8 cellular contexts compared by ENCODE assay signal in genomic region chr10:110498087-110498981, GRCh38. TPM values are rescaled to one million over a fixed set of nuclear protein-coding genes. Genes with fewer than 3 reads are reported as not detected.
A peak's percentile ranks its signal among the peaks of the same experiment; 100 is the strongest.
DNase-seq lines count a peak whose midpoint lies in the region; ATAC-seq and TF ChIP-seq lines count a peak whose summit lies in the region.

No MANE protein-coding gene starts in this region.

- peaks cover 62% of the 10 kb centered on the region for H3K4me1 Mint-ChIP-seq in nephron

- no peaks in the 10 kb centered on the region for H3K9me3 Mint-ChIP-seq in nephron

- TF ChIP-seq EP300 in esophagus muscularis mucosa (IDR thresholded peaks at IDR 0.05) = no peak

- peaks cover 54% of the 10 kb centered on the region for H3K27me3 Mint-ChIP-seq in nephron (ENCODE audit: low read depth)

- peak overlapping the region in 2 of 3 experiments; percentile 42 to 54 for H3K27ac Mint-ChIP-seq in nephron

- DNase-seq in NCI-H2227 (lab: John Stamatoyannopoulos, UW; ENCODE audit: unreplicated experiment) = peak; percentile 61
- DNase-seq in activated T-cell treated with anti-CD3 and anti-CD28 coated beads for 4 hours = peak; percentile 37
- no peak for DNase-seq in esophagus muscularis mucosa (ENCODE audit: extremely low spot score)
- DNase-seq in upper lobe of right lung = peak; percentile 84
- no peak for DNase-seq in NK-92 (lab: John Stamatoyannopoulos, UW; ENCODE audit: unreplicated experiment)

- TF ChIP-seq POLR2A in esophagus muscularis mucosa (IDR thresholded peaks at IDR 0.05; ENCODE audit: low read depth) = no peak

- no peaks in the 10 kb centered on the region for H3K36me3 ChIP-seq in esophagus muscularis mucosa
- no peaks in the 10 kb centered on the region for H3K36me3 ChIP-seq in upper lobe of right lung

- H3K4me3 Mint-ChIP-seq in nephron = peak overlapping the region; percentile 87 to 96 (median 89)

- H3K4me3 ChIP-seq in esophagus muscularis mucosa = peak overlapping the region; percentile 68 to 83 (median 78)
- H3K4me3 ChIP-seq in upper lobe of right lung = peak overlapping the region; percentile 88

- intact Hi-C loops in esophagus muscularis mucosa (cut with DNase I) (loop anchor here (5.0 kb wide), 3 partner anchors 49 to 141 kb away; no protein-coding TSS in a partner anchor), upper lobe of right lung (cut with DNase I) (no loop called here)

- H3K36me3 Mint-ChIP-seq in nephron (ENCODE audit: low read depth) = no peaks in the 10 kb centered on the region

- peak overlapping the region; percentile 88 to 93 (median 92) for H3K27ac ChIP-seq in esophagus muscularis mucosa (replicated peaks in 1 of 4)
- peak overlapping the region; percentile 86 for H3K27ac ChIP-seq in upper lobe of right lung

- 23% methylated on average over 16 of the region's 107 CpGs for WGBS in esophagus muscularis mucosa

- H3K27me3 ChIP-seq in esophagus muscularis mucosa = no peaks in the 10 kb centered on the region
- H3K27me3 ChIP-seq in upper lobe of right lung = no peaks in the 10 kb centered on the region

- TF ChIP-seq CTCF in esophagus muscularis mucosa (IDR thresholded peaks at IDR 0.05) (peak; percentile 6 to 14 (median 10)), nephron (IDR thresholded peaks at IDR 0.05; ENCODE audit: unreplicated experiment in 3 of 3) (no peak), upper lobe of right lung (IDR thresholded peaks at IDR 0.05) (no peak)

- ATAC-seq in GM18499 (IDR thresholded peaks at IDR 0.05; ENCODE audit: insufficient read depth, unreplicated experiment) (peak; percentile 0), HG02588 (IDR thresholded peaks at IDR 0.05; ENCODE audit: unreplicated experiment) (peak; percentile 10), upper lobe of right lung (peak; percentile 19)

- H3K9me3 ChIP-seq in esophagus muscularis mucosa = no peaks in the 10 kb centered on the region
- no peaks in the 10 kb centered on the region for H3K9me3 ChIP-seq in upper lobe of right lung

- H3K4me1 ChIP-seq in esophagus muscularis mucosa (peaks cover 57 to 69% (median 67%) of the 10 kb centered on the region in 4 donors), upper lobe of right lung (peaks cover 60% of the 10 kb centered on the region)

RNA-seq across cellular contexts. Expression of gene DUSP5, which starts 0.6 kb away (rescaled TPM):
- total RNA-seq in esophagus muscularis mucosa (10 to 100 TPM in 1 of 4 donors, 1 to 10 TPM in 3; 3.8 to 25.7 (median 4.6) TPM), upper lobe of right lung (24.0 TPM)

Comparison
In these comparisons a context has a peak if more than half of its experiments do, and no peak if none do; other contexts are left out.
1. DNase-seq: peak in NCI-H2227 (single experiment), activated T-cell treated with anti-CD3 and anti-CD28 coated beads for 4 hours (single experiment) and upper lobe of right lung (single experiment); none in esophagus muscularis mucosa (single experiment) and NK-92 (single experiment).
2. CTCF ChIP-seq: peak in esophagus muscularis mucosa (3 of 3); none in nephron (0 of 3) and upper lobe of right lung (single experiment).
3. Peak in every context shown above with its lines, with median percentiles within 50 percentile points of each other: ATAC-seq.